8 cellular contexts compared by ENCODE assay signal in the genomic region with DNA sequence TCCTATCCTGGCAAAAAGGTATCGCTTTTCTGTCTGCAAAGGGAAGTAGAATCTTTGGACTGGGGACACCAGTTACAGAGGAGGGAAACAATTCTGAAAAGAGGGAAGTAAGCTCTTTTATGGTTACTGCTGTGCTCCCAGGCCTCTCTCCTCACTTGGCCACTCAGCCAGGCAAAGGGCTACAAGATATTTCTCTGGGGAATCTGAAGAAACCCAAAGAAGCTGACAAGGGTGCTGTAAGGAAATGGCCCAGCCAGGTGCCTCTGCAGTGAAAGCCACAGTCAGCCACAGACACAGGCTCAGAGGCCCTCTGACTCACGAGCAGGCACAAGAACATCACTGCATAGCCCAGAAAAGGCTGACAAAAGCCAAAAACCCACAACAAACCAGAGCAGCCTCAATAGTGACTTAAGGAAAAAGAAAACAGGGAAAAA. TPM values are rescaled to one million over a fixed set of nuclear protein-coding genes. Genes with fewer than 3 reads are reported as not detected.
DNase-seq lines count a peak whose midpoint lies in the region; ATAC-seq and TF ChIP-seq lines count a peak whose summit lies in the region.

No MANE protein-coding gene starts in this region.

- H3K9me2 ChIP-seq in Karpas-422 (replicated peaks; ENCODE audit: insufficient read depth, low read length) = no peaks in the 10 kb centered on the region

- H3K27me3 Mint-ChIP-seq in activated CD4-positive, alpha-beta memory T cell treated with anti-CD3 and anti-CD28 coated beads for 36 hours = no peaks in the 10 kb centered on the region

- POLR2A ChIA-PET in activated CD4-positive, alpha-beta memory T cell treated with anti-CD3 and anti-CD28 coated beads for 36 hours (lab: Charles Lee) = no interaction called here

- H3K4me3 ChIP-seq in Karpas-422 (ENCODE audit: low read length) (peak overlapping the region; percentile 44), fibroblast of mammary gland (ENCODE audit: control insufficient read depth, low read depth, low read length) (no peak overlapping the region)

- CTCF ChIA-PET in activated CD4-positive, alpha-beta memory T cell treated with anti-CD3 and anti-CD28 coated beads for 36 hours (lab: Charles Lee) = no interaction called here

- peak overlapping the region; percentile 63 for H3K9ac ChIP-seq in Karpas-422 (ENCODE audit: low read length)

- intact Hi-C loops in activated CD4-positive, alpha-beta memory T cell treated with anti-CD3 and anti-CD28 coated beads for 36 hours (cut with micrococcal nuclease) = loop anchor here (10.0 kb wide), 1 partner anchor 215 kb away; no protein-coding TSS in a partner anchor

- no peaks in the 10 kb centered on the region for H3K36me3 ChIP-seq in Karpas-422 (ENCODE audit: insufficient read depth, low read length)

- ATAC-seq in GM19463 (IDR thresholded peaks at IDR 0.05; ENCODE audit: unreplicated experiment) = peak; percentile 49

- peak overlapping the region; percentile 92 for H3K27ac ChIP-seq in Karpas-422 (ENCODE audit: low read length)

- H3K4me1 ChIP-seq in Karpas-422 (ENCODE audit: low read length) = peaks cover 70% of the 10 kb centered on the region

- no peak for TF ChIP-seq CTCF in fibroblast of mammary gland (conservative IDR thresholded peaks at IDR 0.05; ENCODE audit: control insufficient read depth, insufficient read depth, low read depth, low read length)

- H3K4me2 ChIP-seq in Karpas-422 (ENCODE audit: low read depth, low read length, poor library complexity, severe bottlenecking) = peak overlapping the region; percentile 71

- H3K27me3 ChIP-seq in Karpas-422 (ENCODE audit: low read length) = no peaks in the 10 kb centered on the region

- peaks cover 67% of the 10 kb centered on the region for H3K4me1 Mint-ChIP-seq in activated CD4-positive, alpha-beta memory T cell treated with anti-CD3 and anti-CD28 coated beads for 36 hours (ENCODE audit: low read depth)

- H4K20me1 ChIP-seq in Karpas-422 (ENCODE audit: insufficient read depth, low read depth, low read length) = peaks cover 25% of the 10 kb centered on the region

- DNase-seq in Karpas-422 (peak; percentile 88), fibroblast of mammary gland (ENCODE audit: low read depth) (peak; percentile 68), NCI-H2171 (lab: John Stamatoyannopoulos, UW) (no peak), NCI-H1417 (lab: John Stamatoyannopoulos, UW) (no peak), NCI-H2029 (lab: John Stamatoyannopoulos, UW) (no peak)
- peak; percentile 83 for DNase-seq in activated CD4-positive, alpha-beta memory T cell treated with anti-CD3 and anti-CD28 coated beads for 36 hours
- DNase-seq in stimulated activated CD4-positive, alpha-beta T cell treated with anti-CD3 and anti-CD28 coated beads, TNF-alpha, amount 100 ng/mL, for 24 hours (ENCODE audit: low read depth in 3 of 3) = peak; percentile 41 to 65 (median 45)

- no peak overlapping the region for H2AFZ ChIP-seq in Karpas-422 (ENCODE audit: low read length)

- H3K9me3 ChIP-seq in Karpas-422 (ENCODE audit: low read length) = no peaks in the 10 kb centered on the region

- H3K36me3 Mint-ChIP-seq in activated CD4-positive, alpha-beta memory T cell treated with anti-CD3 and anti-CD28 coated beads for 36 hours = peaks cover 1% of the 10 kb centered on the region

- H3K79me2 ChIP-seq in Karpas-422 (ENCODE audit: low read length) = peaks cover 99% of the 10 kb centered on the region

- H3K27ac Mint-ChIP-seq in activated CD4-positive, alpha-beta memory T cell treated with anti-CD3 and anti-CD28 coated beads for 36 hours = peak overlapping the region; percentile 81

- H3K9me3 Mint-ChIP-seq in activated CD4-positive, alpha-beta memory T cell treated with anti-CD3 and anti-CD28 coated beads for 36 hours = no peaks in the 10 kb centered on the region

- H3K4me3 Mint-ChIP-seq in activated CD4-positive, alpha-beta memory T cell treated with anti-CD3 and anti-CD28 coated beads for 36 hours = peak overlapping the region; percentile 30

RNA-seq across cellular contexts. Expression of a gene that starts 5.8 kb away (rescaled TPM):
- total RNA-seq in Karpas-422 (2014; rRNA removed; shearing (Covaris generic); ENCODE audit: low replicate concordance) = 141 and 167 TPM in 2 replicates
- total RNA-seq in activated CD4-positive, alpha-beta memory T cell treated with anti-CD3 and anti-CD28 coated beads for 36 hours = 100 to 1,000 TPM; 243 to 251 TPM

RNA-seq across cellular contexts. Expression of a gene that starts 6.0 kb away (rescaled TPM):
- 208 and 281 TPM in 2 replicates for total RNA-seq in Karpas-422 (2014; rRNA removed; shearing (Covaris generic); ENCODE audit: low replicate concordance)
- 100 to 1,000 TPM; 255 to 261 TPM for total RNA-seq in activated CD4-positive, alpha-beta memory T cell treated with anti-CD3 and anti-CD28 coated beads for 36 hours

RNA-seq across cellular contexts. Expression of a gene that starts 46.4 kb away (rescaled TPM):
- 30.5 and 40.0 TPM in 2 replicates for total RNA-seq in Karpas-422 (2014; rRNA removed; shearing (Covaris generic); ENCODE audit: low replicate concordance)
- 10 to 100 TPM; 25.1 to 29.5 TPM for total RNA-seq in activated CD4-positive, alpha-beta memory T cell treated with anti-CD3 and anti-CD28 coated beads for 36 hours

Comparison
In these comparisons a context has a peak if more than half of its experiments do, and no peak if none do; other contexts are left out.
1. DNase-seq: peak in Karpas-422 (single experiment), activated CD4-positive, alpha-beta memory T cell treated with anti-CD3 and anti-CD28 coated beads for 36 hours (single experiment), fibroblast of mammary gland (single experiment) and stimulated activated CD4-positive, alpha-beta T cell treated with anti-CD3 and anti-CD28 coated beads, TNF-alpha, amount 100 ng/mL, for 24 hours (3 of 3); none in NCI-H2171 (single experiment), NCI-H1417 (0 of 3) and NCI-H2029 (single experiment).